Comparison of ENCODE assay signal across 17 cellular contexts in genomic region chrX:74117962-74118361, GRCh38.
DNase-seq lines count a peak whose midpoint lies in the region; ATAC-seq and TF ChIP-seq lines count a peak whose summit lies in the region.
"Had no signal": no experiment of that assay in that cellular context is flagged by ENCODE, and none has a peak within 500 bp of the region (broad histone marks: within the 10 kb centered on the region; RNA-seq: fewer than 3 reads in every experiment).

No MANE protein-coding gene starts in this region.

- intact Hi-C loops in PC-9 (cut with micrococcal nuclease; ENCODE audit: unreplicated experiment) = loop anchor here (1.0 to 5.0 kb wide), 3 partner anchors 55 to 256 kb away; no protein-coding TSS in a partner anchor

- ATAC-seq in foreskin keratinocyte = peak; percentile 18
- ATAC-seq in stimulated activated naive B cell treated with anti-CD40 and anti-IgM and Interleukin-4, amounts not matched to agents 10 μg/mL and 1 μg/mL and 100 μg/mL, for 72 hours (replicated peaks) = no peak

- H4K91ac ChIP-seq in trophoblast cell (ENCODE audit: low read depth, low read length) = peak overlapping the region; percentile 93

- no peak overlapping the region for H3K18ac ChIP-seq in trophoblast cell (ENCODE audit: low read length)

- no peak overlapping the region for H3K4ac ChIP-seq in trophoblast cell (ENCODE audit: low read depth, low read length)

- no peaks in the 10 kb centered on the region for H3K27me3 Mint-ChIP-seq in stimulated activated naive B cell treated with anti-CD40 and anti-IgM and Interleukin-4, amounts not matched to agents 10 μg/mL and 1 μg/mL and 100 μg/mL, for 72 hours
- H3K27me3 Mint-ChIP-seq: B cell; CD4-positive, CD25-positive, alpha-beta regulatory T cell had no signal

- H3K4me3 ChIP-seq in PC-9 (no peak overlapping the region), trophoblast cell (ENCODE audit: low read depth, low read length) (no peak overlapping the region)

- no peak overlapping the region for H2AK5ac ChIP-seq in trophoblast cell (ENCODE audit: low read length)

- H2BK120ac ChIP-seq in trophoblast cell (ENCODE audit: insufficient read depth, low read length, poor library complexity) = peak overlapping the region; percentile 97

- WGBS in trophoblast cell (ENCODE audit: extremely low coverage, insufficient coverage, insufficient read length) = no CpG with 5 or more reads among the region's 5 CpGs

- no peak for TF ChIP-seq CTCF in PC-9 (conservative IDR thresholded peaks at IDR 0.05)
- TF ChIP-seq CTCF in foreskin keratinocyte (conservative IDR thresholded peaks at IDR 0.05) = no peak

- no peaks in the 10 kb centered on the region for H3K27me3 ChIP-seq in PC-9 (ENCODE audit: insufficient read depth, low read depth)
- no peaks in the 10 kb centered on the region for H3K27me3 ChIP-seq in foreskin keratinocyte
- no peaks in the 10 kb centered on the region for H3K27me3 ChIP-seq in trophoblast cell (ENCODE audit: insufficient read depth, low read length)

- no peaks in the 10 kb centered on the region for H3K4me1 Mint-ChIP-seq in stimulated activated naive B cell treated with anti-CD40 and anti-IgM and Interleukin-4, amounts not matched to agents 10 μg/mL and 1 μg/mL and 100 μg/mL, for 72 hours
- H3K4me1 Mint-ChIP-seq: B cell; CD4-positive, CD25-positive, alpha-beta regulatory T cell; CD8-positive, alpha-beta memory T cell had no signal

- no peaks in the 10 kb centered on the region for H3K9me3 Mint-ChIP-seq in stimulated activated naive B cell treated with anti-CD40 and anti-IgM and Interleukin-4, amounts not matched to agents 10 μg/mL and 1 μg/mL and 100 μg/mL, for 72 hours
- H3K9me3 Mint-ChIP-seq: HFFc6 had no signal

- no peak overlapping the region for H3K4me3 Mint-ChIP-seq in stimulated activated naive B cell treated with anti-CD40 and anti-IgM and Interleukin-4, amounts not matched to agents 10 μg/mL and 1 μg/mL and 100 μg/mL, for 72 hours
- H3K4me3 Mint-ChIP-seq: B cell; CD4-positive, CD25-positive, alpha-beta regulatory T cell; CD8-positive, alpha-beta memory T cell; HFFc6 had no signal

- H2AFZ ChIP-seq in PC-9 (no peak overlapping the region), trophoblast cell (ENCODE audit: insufficient read depth, low read length, poor library complexity) (no peak overlapping the region)

- peaks cover 4% of the 10 kb centered on the region; the same call in 1 of the 2 replicates for H3K9me3 ChIP-seq in PC-9 (ENCODE audit: insufficient read depth, low read depth)
- H3K9me3 ChIP-seq in trophoblast cell (ENCODE audit: insufficient read depth, low read depth, low read length) = no peaks in the 10 kb centered on the region

- POLR2A ChIA-PET in PC-9 (lab: Charles Lee; ENCODE audit: unreplicated experiment) = no interaction called here

- H3K9ac ChIP-seq in trophoblast cell (ENCODE audit: low read length) = no peak overlapping the region

- peak overlapping the region; percentile 61 for H2BK5ac ChIP-seq in trophoblast cell (ENCODE audit: low read depth, low read length, poor library complexity)

- H3K79me1 ChIP-seq in trophoblast cell (ENCODE audit: low read length) = peaks cover 7% of the 10 kb centered on the region

- no TSS peak for BruUV-seq in PC-9 (replicated peaks; lab: Mats Ljungman, UMichigan)

- CTCF ChIA-PET in PC-9 (lab: Charles Lee) = no interaction called here

- H4K12ac ChIP-seq in trophoblast cell (ENCODE audit: low read depth, low read length) = no peak overlapping the region

- H3K23ac ChIP-seq in trophoblast cell (ENCODE audit: low read length) = no peak overlapping the region

- H3K36me3 ChIP-seq in PC-9 (ENCODE audit: low read depth) (no peaks in the 10 kb centered on the region), trophoblast cell (ENCODE audit: control insufficient read depth in 1 of 2, insufficient read depth in 2 of 2, low read length in 2 of 2) (no peaks in the 10 kb centered on the region)

- H3K4me1 ChIP-seq in PC-9 (replicated peaks; ENCODE audit: insufficient read depth) (peaks cover 30% of the 10 kb centered on the region), foreskin keratinocyte (no peaks in the 10 kb centered on the region), trophoblast cell (ENCODE audit: control insufficient read depth in 1 of 2, insufficient read depth in 2 of 2, low read length in 2 of 2) (peaks cover 10 to 17% of the 10 kb centered on the region in 2 experiments)

- no peaks in the 10 kb centered on the region for H3K36me3 Mint-ChIP-seq in stimulated activated naive B cell treated with anti-CD40 and anti-IgM and Interleukin-4, amounts not matched to agents 10 μg/mL and 1 μg/mL and 100 μg/mL, for 72 hours
- H3K36me3 Mint-ChIP-seq: CD4-positive, CD25-positive, alpha-beta regulatory T cell; CD8-positive, alpha-beta memory T cell had no signal

- H2BK12ac ChIP-seq in trophoblast cell (ENCODE audit: low read length) = no peak overlapping the region

- peaks cover 25% of the 10 kb centered on the region; the same call in 1 of the 2 replicates for H3F3A ChIP-seq in PC-9 (ENCODE audit: insufficient read depth, low read depth)

- H4K20me1 ChIP-seq in PC-9 (ENCODE audit: insufficient read depth) = no peaks in the 10 kb centered on the region

- no peaks in the 10 kb centered on the region for H3K9me2 ChIP-seq in PC-9 (ENCODE audit: insufficient read depth)

- no peak overlapping the region for H3K27ac Mint-ChIP-seq in stimulated activated naive B cell treated with anti-CD40 and anti-IgM and Interleukin-4, amounts not matched to agents 10 μg/mL and 1 μg/mL and 100 μg/mL, for 72 hours
- H3K27ac Mint-ChIP-seq: B cell; CD4-positive, CD25-positive, alpha-beta regulatory T cell; CD8-positive, alpha-beta memory T cell; HFFc6 had no signal

- peak overlapping the region; percentile 81; the same call in 1 of the 2 replicates for H3K27ac ChIP-seq in PC-9
- no peak overlapping the region for H3K27ac ChIP-seq in foreskin keratinocyte
- peak overlapping the region; percentile 93 for H3K27ac ChIP-seq in trophoblast cell (ENCODE audit: low read depth, low read length)

- no peak overlapping the region for H3K4me2 ChIP-seq in PC-9
- no peak overlapping the region for H3K4me2 ChIP-seq in trophoblast cell (ENCODE audit: low read length)

- H3K79me2 ChIP-seq in PC-9 (ENCODE audit: low read depth) (no peaks in the 10 kb centered on the region), trophoblast cell (ENCODE audit: control insufficient read depth, insufficient read depth, low read length, poor library complexity) (no peaks in the 10 kb centered on the region)

- no peak overlapping the region for H4K8ac ChIP-seq in trophoblast cell (ENCODE audit: low read depth, low read length)

- peak overlapping the region; percentile 86 for H3K14ac ChIP-seq in trophoblast cell (ENCODE audit: low read length)

- DNase-seq in ELF-1 (ENCODE audit: low read depth, low spot score) (peak; percentile 90), PC-9 (no peak), foreskin keratinocyte (peak in 1 of 2 donors; percentile 8), trophoblast cell (peak; percentile 25 to 62), NOMO-1 treated with dmso at 0.1 percent for 144 hours (lab: John Stamatoyannopoulos, UW; ENCODE audit: unreplicated experiment) (no peak), retina (no peak)
- DNase-seq in stimulated activated naive B cell treated with anti-CD40 and anti-IgM and Interleukin-4, amounts not matched to agents 10 μg/mL and 1 μg/mL and 100 μg/mL, for 72 hours = no peak
- DNase-seq: C1 segment of cervical spinal cord; CD4-positive, CD25-positive, alpha-beta regulatory T cell; CD8-positive, alpha-beta memory T cell; COR-L47; GDM1; GOT3; H7; HFFc6; IMR-90 had no signal

Comparison
In these comparisons a context has a peak if more than half of its experiments do, and no peak if none do; other contexts are left out.
1. DNase-seq: peak in ELF-1 (single experiment) and trophoblast cell (2 of 2); none in PC-9 (0 of 2), NOMO-1 treated with dmso at 0.1 percent for 144 hours (single experiment), retina (single experiment) and stimulated activated naive B cell treated with anti-CD40 and anti-IgM and Interleukin-4, amounts not matched to agents 10 μg/mL and 1 μg/mL and 100 μg/mL, for 72 hours (single experiment).